ENCODE assay signal across 6 cellular contexts in genomic region chr5:64853777-64854176, GRCh38.
"Had no signal": no experiment of that assay in that cellular context is flagged by ENCODE, and none has a peak within 500 bp of the region (broad histone marks: within the 10 kb centered on the region; RNA-seq: fewer than 3 reads in every experiment).

No MANE protein-coding gene starts in this region.

- H3K4me1 Mint-ChIP-seq: GM23338 had no signal

- FAIRE-seq: H1, H54, HTR-8/SVneo had no signal

- H3K4me3 Mint-ChIP-seq: GM23338, IgD-negative memory B cell had no signal

- H3K4me2 ChIP-seq: GM23338 had no signal

- DNase-seq: HCEC 1CT had no signal

- H3K27me3 Mint-ChIP-seq: IgD-negative memory B cell had no signal

- H3K9me3 Mint-ChIP-seq: GM23338, IgD-negative memory B cell had no signal

- H3K27ac Mint-ChIP-seq: GM23338, IgD-negative memory B cell had no signal

- H2AFZ ChIP-seq: GM23338 had no signal

- H3K4me3 ChIP-seq: GM23338 had no signal
